ENCODE assay signal across 5 cellular contexts in genomic region chr14:80448267-80448666, GRCh38.
"Had no signal": no experiment of that assay in that cellular context is flagged by ENCODE, and none has a peak within 500 bp of the region (broad histone marks: within the 10 kb centered on the region; RNA-seq: fewer than 3 reads in every experiment).

No MANE protein-coding gene starts in this region.

- H3K4me1 Mint-ChIP-seq: IgD-negative memory B cell had no signal

- H3K4me3 ChIP-seq: K562 had no signal

- H3K27ac Mint-ChIP-seq: IgD-negative memory B cell had no signal

- H3K27ac ChIP-seq: HL-60 had no signal

- H3K27me3 Mint-ChIP-seq: IgD-negative memory B cell had no signal

- DNase-seq: IMR-90 had no signal

- ATAC-seq: HepG2, K562 had no signal

- H3K4me3 Mint-ChIP-seq: IgD-negative memory B cell had no signal
